In genomic region chr5:141692919-141693848, GRCh38 we compare ENCODE assay signal across 9 cellular contexts. TPM values are rescaled to one million over a fixed set of nuclear protein-coding genes. Genes with fewer than 3 reads are reported as not detected.
DNase-seq lines count a peak whose midpoint lies in the region; ATAC-seq and TF ChIP-seq lines count a peak whose summit lies in the region.
"Had no signal": no experiment of that assay in that cellular context is flagged by ENCODE, and none has a peak within 500 bp of the region (broad histone marks: within the 10 kb centered on the region; RNA-seq: fewer than 3 reads in every experiment).

No MANE protein-coding gene starts in this region.

- H3K27me3 ChIP-seq in WERI-Rb-1 (ENCODE audit: insufficient read depth, low read depth, severe bottlenecking) (peaks cover 5% of the 10 kb centered on the region), hepatocyte (peaks cover 38% of the 10 kb centered on the region)

- DNase-seq in Caki2 (ENCODE audit: low read depth) (peak; percentile 86), T1000 (lab: John Stamatoyannopoulos, UW) (peak; percentile 20), amniotic epithelial cell (ENCODE audit: low read depth) (peak; percentile 72), putamen (ENCODE audit: low spot score) (peak; percentile 83), WERI-Rb-1 (no peak), hepatocyte (ENCODE audit: low spot score) (no peak), GM10266 (ENCODE audit: extremely low spot score) (no peak)
- DNase-seq: SIG-M5 had no signal

- H3K79me2 ChIP-seq in hepatocyte, result no peaks in the 10 kb centered on the region

- peaks cover 2% of the 10 kb centered on the region for H3K4me1 ChIP-seq in hepatocyte (ENCODE audit: insufficient read depth)

- no peak for TF ChIP-seq CTCF in WERI-Rb-1 (IDR thresholded peaks at IDR 0.05; ENCODE audit: low read depth, low read length)
- no peak for TF ChIP-seq CTCF in hepatocyte (IDR thresholded peaks at IDR 0.05; ENCODE audit: poor library complexity)
- no peak for TF ChIP-seq CTCF in GM10266 (IDR thresholded peaks at IDR 0.05; ENCODE audit: control insufficient read depth, insufficient read depth, low read depth, missing control alignments)

- no peaks in the 10 kb centered on the region for H3K9me3 ChIP-seq in WERI-Rb-1 (ENCODE audit: severe bottlenecking)
- no peaks in the 10 kb centered on the region for H3K9me3 ChIP-seq in hepatocyte (ENCODE audit: low read depth)

- H3K9me2 ChIP-seq in hepatocyte (replicated peaks; ENCODE audit: insufficient read depth), result no peaks in the 10 kb centered on the region

- ATAC-seq in HG03469 (IDR thresholded peaks at IDR 0.05; ENCODE audit: unreplicated experiment), result no peak

- WGBS in hepatocyte (ENCODE audit: low lambda C conversion rate, missing lambda C conversion rate), result 77% methylated on average over 27 of the region's 27 CpGs

- H3K36me3 ChIP-seq in WERI-Rb-1, result no peaks in the 10 kb centered on the region
- no peaks in the 10 kb centered on the region for H3K36me3 ChIP-seq in hepatocyte (replicated peaks; ENCODE audit: insufficient read depth, low read depth)

- no peak overlapping the region for H3K4me2 ChIP-seq in hepatocyte

- H2AFZ ChIP-seq in hepatocyte, result no peak overlapping the region

- in situ Hi-C loops in Caki2 (cut with HindIII; ENCODE audit: low pct_unique_long_range_greater_than_20kb, low sequenced_read_pairs), result no loop called here

- no peaks in the 10 kb centered on the region for H4K20me1 ChIP-seq in hepatocyte (ENCODE audit: insufficient read depth, poor library complexity, severe bottlenecking)

- H3K27ac ChIP-seq in WERI-Rb-1, result no peak overlapping the region
- no peak overlapping the region for H3K27ac ChIP-seq in hepatocyte

- H3K4me3 ChIP-seq in WERI-Rb-1 (ENCODE audit: low read depth, low read length) (no peak overlapping the region), hepatocyte (no peak overlapping the region)

RNA-seq across cellular contexts. Expression of gene ARAP3, which starts 11.2 kb away (rescaled TPM):
- 10.6 and 11.8 TPM in 2 replicates for total RNA-seq in Caki2 (2014; rRNA removed; shearing (Covaris generic); ENCODE audit: low replicate concordance)
- 4.9 and 5.1 TPM in 2 replicates for total RNA-seq in hepatocyte
- 8.4 and 8.6 TPM in 2 replicates for polyA plus RNA-seq in hepatocyte

RNA-seq across cellular contexts. Expression of gene FCHSD1, which starts 42.0 kb away (rescaled TPM):
- total RNA-seq in Caki2 (2014; rRNA removed; shearing (Covaris generic); ENCODE audit: low replicate concordance), result 19.7 and 23.2 TPM in 2 replicates
- 14.1 and 18.0 TPM in 2 replicates for total RNA-seq in hepatocyte
- polyA plus RNA-seq in hepatocyte, result 25.9 and 27.4 TPM in 2 replicates

RNA-seq across cellular contexts. Expression of gene RELL2, which starts 56.4 kb away (rescaled TPM):
- 2.6 and 2.7 TPM in 2 replicates for total RNA-seq in Caki2 (2014; rRNA removed; shearing (Covaris generic); ENCODE audit: low replicate concordance)
- total RNA-seq in hepatocyte, result 7.6 and 16.9 TPM in 2 replicates
- 17.3 and 19.9 TPM in 2 replicates for polyA plus RNA-seq in hepatocyte

RNA-seq across cellular contexts. Expression of gene HDAC3, which starts 56.5 kb away (rescaled TPM):
- total RNA-seq in Caki2 (2014; rRNA removed; shearing (Covaris generic); ENCODE audit: low replicate concordance), result 89.9 and 114 TPM in 2 replicates
- 50.1 and 53.5 TPM in 2 replicates for total RNA-seq in hepatocyte
- polyA plus RNA-seq in hepatocyte, result 74.0 and 81.9 TPM in 2 replicates

Comparison
In these comparisons a context has a peak if more than half of its experiments do, and no peak if none do; other contexts are left out.
1. DNase-seq: peak in Caki2 (single experiment), T1000 (single experiment), amniotic epithelial cell (single experiment) and putamen (single experiment); none in WERI-Rb-1 (single experiment), hepatocyte (single experiment) and GM10266 (single experiment).